Comparison of ENCODE assay signal across 2 cellular contexts in genomic region chr3:45191424-45191823, GRCh38.
TF ChIP-seq lines count a peak whose summit lies in the region.

No MANE protein-coding gene starts in this region.

TF ChIP-seq in HepG2, 621 proteins besides CTCF, POLR2A, EP300 and RAD21:
- TF ChIP-seq SMARCE1 (IDR thresholded peaks at IDR 0.05; ENCODE audit: borderline replicate concordance) (no peak), SP1 (IDR thresholded peaks at IDR 0.05) (no peak), SP1 (CRISPR knock-in tag; IDR thresholded peaks at IDR 0.05) (no peak), FOXJ3 (CRISPR knock-in tag; IDR thresholded peaks at IDR 0.05; ENCODE audit: borderline replicate concordance) (no peak), ZNF614 (CRISPR knock-in tag; IDR thresholded peaks at IDR 0.05; ENCODE audit: borderline replicate concordance) (no peak), SOX6 (IDR thresholded peaks at IDR 0.05) (no peak), SOX6 (CRISPR knock-in tag; IDR thresholded peaks at IDR 0.05) (no peak)
TF ChIP-seq in HepG2: peak in this region for 0.

TF ChIP-seq in GM12878, 131 proteins besides CTCF, POLR2A, EP300 and RAD21:
- TF ChIP-seq EZH2 (IDR thresholded peaks at IDR 0.05; ENCODE audit: borderline replicate concordance, control insufficient read depth, low read depth, low read length): no peak
- TF ChIP-seq SPI1 (IDR thresholded peaks at IDR 0.05; ENCODE audit: borderline replicate concordance, insufficient read depth, low read depth, low read length): peak; percentile 56; the same call in 1 of the 2 replicates
